15 cellular contexts compared by ENCODE assay signal in genomic region chr9:18371621-18372020, GRCh38.
DNase-seq lines count a peak whose midpoint lies in the region; ATAC-seq and TF ChIP-seq lines count a peak whose summit lies in the region.
"Had no signal": no experiment of that assay in that cellular context is flagged by ENCODE, and none has a peak within 500 bp of the region (broad histone marks: within the 10 kb centered on the region; RNA-seq: fewer than 3 reads in every experiment).

No MANE protein-coding gene starts in this region.

- H3K4me3 ChIP-seq in SK-N-SH (ENCODE audit: low read depth in 2 of 2, low read length in 1 of 2) (no peak overlapping the region), gastroesophageal sphincter (no peak overlapping the region), stomach smooth muscle (ENCODE audit: low read length in 2 of 2) (no peak overlapping the region)
- H3K4me3 ChIP-seq: BLaER1, HAP-1 had no signal

- H3K9me3 ChIP-seq in SK-N-SH, result no peaks in the 10 kb centered on the region
- no peaks in the 10 kb centered on the region for H3K9me3 ChIP-seq in gastroesophageal sphincter
- peaks cover 0 to 3% of the 10 kb centered on the region in 2 donors for H3K9me3 ChIP-seq in stomach smooth muscle (ENCODE audit: control insufficient read depth in 2 of 2, low read length in 2 of 2)
- H3K9me3 ChIP-seq: Caco-2 had no signal

- CTCF ChIA-PET in SK-N-SH (lab: Yijun Ruan, JAX), result interaction anchor here (1.7 kb wide), 1 partner anchor 657 kb away, joined by 5 read pairs; no protein-coding TSS in a partner anchor

- DNase-seq in SK-N-SH, result no peak
- no peak for DNase-seq in GM03348 (ENCODE audit: low spot score)
- DNase-seq in activated T-helper 2 cell treated with anti-CD3 and anti-CD28 coated beads, Interferon-gamma antibody, Interleukin-2, Interleukin-4, amounts not matched to agents 10 μg/mL and 5 μg/mL and 100 μg/mL, durations not matched to agents 14 hours and 24 hours and 36 hours (ENCODE audit: low spot score), result no peak
- no peak for DNase-seq in activated CD8-positive, alpha-beta memory T cell treated with anti-CD3 and anti-CD28 coated beads, Interleukin-2, amount 50 U/mL, for 4 hours
- DNase-seq: 8988T; AML-193; Caco-2; CD8-positive, alpha-beta memory T cell; DND-41; GDM1 had no signal

- H3K9me3 Mint-ChIP-seq in activated T-helper 2 cell treated with anti-CD3 and anti-CD28 coated beads, Interferon-gamma antibody, Interleukin-2, Interleukin-4, amounts not matched to agents 10 μg/mL and 5 μg/mL and 100 μg/mL, durations not matched to agents 14 hours and 24 hours and 36 hours, result no peaks in the 10 kb centered on the region

- TF ChIP-seq CTCF in SK-N-SH (IDR thresholded peaks at IDR 0.05) (no peak), gastroesophageal sphincter (IDR thresholded peaks at IDR 0.05) (no peak)

- H3K4me1 ChIP-seq in SK-N-SH (ENCODE audit: control insufficient read depth in 1 of 2, insufficient read depth in 2 of 2, low read depth in 1 of 2, low read length in 1 of 2), result no peaks in the 10 kb centered on the region
- H3K4me1 ChIP-seq in gastroesophageal sphincter, result peaks cover 0 to 14% (median 0%) of the 10 kb centered on the region in 3 donors
- peaks cover 5% of the 10 kb centered on the region for H3K4me1 ChIP-seq in stomach smooth muscle (ENCODE audit: control insufficient read depth, insufficient read depth, low read length)
- H3K4me1 ChIP-seq: Caco-2, HAP-1 had no signal

- no peak for ATAC-seq in SK-N-SH treated with all-trans-retinoic acid at 6 μM for 48 hours
- no peak for ATAC-seq in gastroesophageal sphincter

- H4K20me1 ChIP-seq in SK-N-SH (ENCODE audit: insufficient read depth), result no peaks in the 10 kb centered on the region
- H4K20me1 ChIP-seq: BLaER1 had no signal

- H3K4me1 Mint-ChIP-seq in activated T-helper 2 cell treated with anti-CD3 and anti-CD28 coated beads, Interferon-gamma antibody, Interleukin-2, Interleukin-4, amounts not matched to agents 10 μg/mL and 5 μg/mL and 100 μg/mL, durations not matched to agents 14 hours and 24 hours and 36 hours (ENCODE audit: low read depth), result no peaks in the 10 kb centered on the region
- H3K4me1 Mint-ChIP-seq: CD8-positive, alpha-beta memory T cell had no signal

- POLR2A ChIA-PET in SK-N-SH (lab: Yijun Ruan, JAX), result no interaction called here

- H2AFZ ChIP-seq in SK-N-SH (ENCODE audit: low read depth), result peak overlapping the region; percentile 32; the same call in 1 of the 2 replicates

- no peaks in the 10 kb centered on the region for H3K79me2 ChIP-seq in SK-N-SH (ENCODE audit: insufficient read depth)

- no peaks in the 10 kb centered on the region for H3K27me3 Mint-ChIP-seq in activated T-helper 2 cell treated with anti-CD3 and anti-CD28 coated beads, Interferon-gamma antibody, Interleukin-2, Interleukin-4, amounts not matched to agents 10 μg/mL and 5 μg/mL and 100 μg/mL, durations not matched to agents 14 hours and 24 hours and 36 hours (ENCODE audit: low read depth)
- H3K27me3 Mint-ChIP-seq: CD8-positive, alpha-beta memory T cell had no signal

- no peaks in the 10 kb centered on the region for H3K9me2 ChIP-seq in SK-N-SH

- H3K36me3 Mint-ChIP-seq in activated T-helper 2 cell treated with anti-CD3 and anti-CD28 coated beads, Interferon-gamma antibody, Interleukin-2, Interleukin-4, amounts not matched to agents 10 μg/mL and 5 μg/mL and 100 μg/mL, durations not matched to agents 14 hours and 24 hours and 36 hours (ENCODE audit: low read depth), result no peaks in the 10 kb centered on the region
- H3K36me3 Mint-ChIP-seq: CD8-positive, alpha-beta memory T cell had no signal

- H3K36me3 ChIP-seq in SK-N-SH (replicated peaks in 1 of 2; ENCODE audit: control insufficient read depth in 1 of 2, insufficient read depth in 2 of 2, low read length in 1 of 2), result no peaks in the 10 kb centered on the region
- no peaks in the 10 kb centered on the region for H3K36me3 ChIP-seq in gastroesophageal sphincter
- no peaks in the 10 kb centered on the region for H3K36me3 ChIP-seq in stomach smooth muscle (ENCODE audit: control insufficient read depth in 2 of 2, insufficient read depth in 2 of 2, low read length in 2 of 2)
- H3K36me3 ChIP-seq: BLaER1, HAP-1 had no signal

- no peak for TF ChIP-seq EP300 in SK-N-SH (IDR thresholded peaks at IDR 0.05; ENCODE audit: borderline replicate concordance in 1 of 2, low read depth in 1 of 2, low read length in 1 of 2)
- TF ChIP-seq EP300 in gastroesophageal sphincter (IDR thresholded peaks at IDR 0.05), result no peak

- no peak overlapping the region for H3K27ac Mint-ChIP-seq in activated T-helper 2 cell treated with anti-CD3 and anti-CD28 coated beads, Interferon-gamma antibody, Interleukin-2, Interleukin-4, amounts not matched to agents 10 μg/mL and 5 μg/mL and 100 μg/mL, durations not matched to agents 14 hours and 24 hours and 36 hours
- H3K27ac Mint-ChIP-seq: CD8-positive, alpha-beta memory T cell had no signal

- H3K27ac ChIP-seq in SK-N-SH (ENCODE audit: low read depth in 2 of 2, low read length in 1 of 2), result no peak overlapping the region
- H3K27ac ChIP-seq in gastroesophageal sphincter, result peak overlapping the region; percentile 27 to 74 (median 63)
- peak overlapping the region; percentile 74 for H3K27ac ChIP-seq in stomach smooth muscle (ENCODE audit: low read length)
- H3K27ac ChIP-seq: BLaER1 had no signal

- TF ChIP-seq RAD21 in SK-N-SH (IDR thresholded peaks at IDR 0.05; ENCODE audit: low read length), result no peak

- no peak overlapping the region for H3K9ac ChIP-seq in SK-N-SH
- H3K9ac ChIP-seq in stomach smooth muscle (ENCODE audit: low read length in 2 of 2), result peak overlapping the region in 1 of 2 donors; percentile 42
- H3K9ac ChIP-seq: BLaER1 had no signal

- no peak overlapping the region for H3K4me2 ChIP-seq in SK-N-SH
- H3K4me2 ChIP-seq: BLaER1 had no signal

- no peaks in the 10 kb centered on the region for H3F3A ChIP-seq in SK-N-SH (replicated peaks; ENCODE audit: insufficient read depth)

- intact Hi-C loops in activated T-helper 2 cell treated with anti-CD3 and anti-CD28 coated beads, Interferon-gamma antibody, Interleukin-2, Interleukin-4, amounts not matched to agents 10 μg/mL and 5 μg/mL and 100 μg/mL, durations not matched to agents 14 hours and 24 hours and 36 hours (cut with micrococcal nuclease), result no loop called here

- no peak for TF ChIP-seq POLR2A in gastroesophageal sphincter (IDR thresholded peaks at IDR 0.05)

- no peak overlapping the region for H3K4me3 Mint-ChIP-seq in activated T-helper 2 cell treated with anti-CD3 and anti-CD28 coated beads, Interferon-gamma antibody, Interleukin-2, Interleukin-4, amounts not matched to agents 10 μg/mL and 5 μg/mL and 100 μg/mL, durations not matched to agents 14 hours and 24 hours and 36 hours (ENCODE audit: low read depth)
- H3K4me3 Mint-ChIP-seq: CD8-positive, alpha-beta memory T cell had no signal

- H3K27me3 ChIP-seq in SK-N-SH (ENCODE audit: insufficient read depth) (no peaks in the 10 kb centered on the region), gastroesophageal sphincter (no peaks in the 10 kb centered on the region), stomach smooth muscle (ENCODE audit: control insufficient read depth in 1 of 2, insufficient read depth in 2 of 2, low read length in 2 of 2) (no peaks in the 10 kb centered on the region)
- H3K27me3 ChIP-seq: BLaER1 had no signal

- 37% methylated on average over 3 of the region's 3 CpGs for WGBS in SK-N-SH (ENCODE audit: low lambda C conversion rate)
- 24 to 43% methylated on average over 2 to 3 of the region's 3 CpGs for WGBS in gastroesophageal sphincter (ENCODE audit: low coverage in 1 of 2), 2 donors

TF ChIP-seq in SK-N-SH, 30 proteins besides CTCF, POLR2A, EP300 and RAD21 (continues in another document):
- TF ChIP-seq NRF1 (IDR thresholded peaks at IDR 0.05; ENCODE audit: low read depth, low read length), result no peak
- no peak for TF ChIP-seq SMC3 (IDR thresholded peaks at IDR 0.05; ENCODE audit: low read depth, low read length)
- no peak for TF ChIP-seq RFX5 (IDR thresholded peaks at IDR 0.05; ENCODE audit: low read length)
- no peak for TF ChIP-seq USF2 (IDR thresholded peaks at IDR 0.05; ENCODE audit: borderline replicate concordance, low read depth, low read length)
- TF ChIP-seq, protein P1, sequence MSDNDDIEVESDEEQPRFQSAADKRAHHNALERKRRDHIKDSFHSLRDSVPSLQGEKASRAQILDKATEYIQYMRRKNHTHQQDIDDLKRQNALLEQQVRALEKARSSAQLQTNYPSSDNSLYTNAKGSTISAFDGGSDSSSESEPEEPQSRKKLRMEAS (IDR thresholded peaks at IDR 0.05; ENCODE audit: low read depth), result no peak
- no peak for TF ChIP-seq JUND (IDR thresholded peaks at IDR 0.05)
- no peak for TF ChIP-seq MXI1 (IDR thresholded peaks at IDR 0.05; ENCODE audit: low read depth, low read length)
- no peak for TF ChIP-seq YY1 (IDR thresholded peaks at IDR 0.05; ENCODE audit: low read depth)

TF ChIP-seq in SK-N-SH treated with all-trans-retinoic acid at 6 μM for 48 hours, 23 proteins besides CTCF, POLR2A, EP300 and RAD21:
- TF ChIP-seq ZFP3 (CRISPR knock-in tag; IDR thresholded peaks at IDR 0.05) (no peak), RARB (CRISPR knock-in tag; IDR thresholded peaks at IDR 0.05) (no peak), ARNTL (CRISPR knock-in tag; IDR thresholded peaks at IDR 0.05; ENCODE audit: borderline replicate concordance, low read depth) (no peak)
TF ChIP-seq in SK-N-SH treated with all-trans-retinoic acid at 6 μM for 48 hours: peak in this region for 0.

Comparison
In these comparisons a context has a peak if more than half of its experiments do, and no peak if none do; other contexts are left out.
1. H3K27ac ChIP-seq: peak in gastroesophageal sphincter (4 of 4) and stomach smooth muscle (single experiment); none in SK-N-SH (0 of 2).